In the genomic region with DNA sequence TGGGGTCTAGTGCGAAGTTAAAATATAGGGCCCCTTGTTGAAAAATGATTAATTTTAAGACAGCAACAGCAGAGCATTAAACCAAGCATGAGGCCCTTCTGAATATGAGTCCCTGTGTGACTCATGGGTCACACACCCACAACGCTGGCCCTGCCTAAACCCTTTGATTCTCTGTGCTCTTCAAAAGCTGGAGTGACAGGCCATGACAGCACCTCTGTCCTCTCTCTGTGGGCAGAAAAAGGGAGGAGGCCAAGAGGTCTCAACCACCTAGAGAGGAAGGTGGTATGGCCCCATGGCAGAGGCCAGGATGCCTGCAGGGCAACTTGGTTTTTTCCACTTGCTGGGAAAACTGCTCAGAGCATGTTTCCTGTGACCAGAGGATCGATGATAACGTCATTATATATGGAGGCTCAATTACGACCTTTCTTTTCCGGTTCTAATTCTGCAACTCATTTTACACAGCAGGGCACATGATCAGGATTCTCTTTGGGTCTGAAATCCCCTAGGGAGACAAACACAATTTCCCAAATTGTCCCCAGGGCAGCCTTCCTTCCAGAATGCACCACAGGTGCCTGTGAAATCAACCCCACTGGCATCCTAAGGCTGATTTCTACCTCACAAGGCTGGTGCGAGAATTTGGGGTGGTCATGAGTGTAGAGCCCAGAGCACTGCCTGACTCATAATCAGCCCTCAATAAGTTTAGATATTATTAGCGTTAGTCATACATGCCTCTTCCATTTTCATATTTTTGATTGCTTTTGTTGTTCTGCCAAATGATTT, we compare ENCODE assay signal across 9 cellular contexts.
DNase-seq lines count a peak whose midpoint lies in the region; ATAC-seq lines count a peak whose summit lies in the region.
"Had no signal": no experiment of that assay in that cellular context is flagged by ENCODE, and none has a peak within 500 bp of the region (broad histone marks: within the 10 kb centered on the region; RNA-seq: fewer than 3 reads in every experiment).

No MANE protein-coding gene starts in this region.

- DNase-seq in COR-L47 (lab: John Stamatoyannopoulos, UW), result peak; percentile 15
- peak; percentile 57 for DNase-seq in renal cortical epithelial cell (ENCODE audit: low read depth)
- no peak for DNase-seq in Ammon's horn (ENCODE audit: low spot score)
- no peak for DNase-seq in ecto neural progenitor cell (ENCODE audit: low spot score)
- DNase-seq in UCSD-AML1 (lab: John Stamatoyannopoulos, UW; ENCODE audit: unreplicated experiment), result no peak
- DNase-seq: right cardiac atrium had no signal

- peak; percentile 63 for ATAC-seq in HG03432 (IDR thresholded peaks at IDR 0.05; ENCODE audit: unreplicated experiment)
- no peak for ATAC-seq in HG02763 (IDR thresholded peaks at IDR 0.05; ENCODE audit: unreplicated experiment)

- no peaks in the 10 kb centered on the region for H3K9me3 Mint-ChIP-seq in activated naive CD8-positive, alpha-beta T cell (ENCODE audit: low read depth)

- peak overlapping the region; percentile 72 for H3K27ac Mint-ChIP-seq in activated naive CD8-positive, alpha-beta T cell

- no peaks in the 10 kb centered on the region for H3K36me3 Mint-ChIP-seq in activated naive CD8-positive, alpha-beta T cell

- H3K4me1 Mint-ChIP-seq in activated naive CD8-positive, alpha-beta T cell (ENCODE audit: low read depth), result peaks cover 16% of the 10 kb centered on the region

- no peaks in the 10 kb centered on the region for H3K27me3 Mint-ChIP-seq in activated naive CD8-positive, alpha-beta T cell

- H3K4me3 Mint-ChIP-seq in activated naive CD8-positive, alpha-beta T cell, result no peak overlapping the region

Comparison
In these comparisons a context has a peak if more than half of its experiments do, and no peak if none do; other contexts are left out.
1. DNase-seq: peak in COR-L47 (single experiment) and renal cortical epithelial cell (single experiment); none in Ammon's horn (single experiment), ecto neural progenitor cell (single experiment) and UCSD-AML1 (single experiment).